In the genomic region with DNA sequence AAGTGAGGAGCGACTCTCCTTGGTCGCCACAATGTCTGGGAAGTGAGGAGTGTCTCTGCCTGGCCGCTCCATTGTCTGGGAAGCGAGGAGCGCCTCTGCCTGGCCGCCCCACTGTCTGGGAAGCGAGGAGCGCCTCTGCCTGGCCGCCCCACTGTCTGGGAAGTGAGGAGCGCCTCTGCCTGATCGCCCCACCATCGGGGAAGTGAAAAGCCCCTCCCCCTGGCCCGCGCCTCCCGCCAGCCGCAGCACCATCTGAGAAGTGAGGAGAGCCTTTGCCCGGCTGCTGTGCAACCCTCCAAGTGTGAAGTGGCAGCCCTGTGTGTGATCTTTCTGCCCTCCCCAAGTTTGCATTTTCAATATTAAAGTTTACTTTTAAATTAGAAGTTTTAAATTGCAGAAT, we compare ENCODE assay signal across 23 cellular contexts.
"Had no signal": no experiment of that assay in that cellular context is flagged by ENCODE, and none has a peak within 500 bp of the region (broad histone marks: within the 10 kb centered on the region; RNA-seq: fewer than 3 reads in every experiment).

No MANE protein-coding gene starts in this region.

- DNase-seq: KBM-7, MV-4-11, NCI-H1048, NCI-H1105, NCI-H1417, NCI-H1436 treated with DMSO at 0.1 percent for 48 hours, NCI-H1694, NCI-H187 treated with DMSO at 0.1 percent for 48 hours, NCI-H2029 treated with DMSO at 0.1 percent for 48 hours, NCI-H2171 treated with DMSO at 0.1 percent for 48 hours, NCI-H226, NCI-H446, NCI-H510A, NCI-H524 treated with DMSO at 0.1 percent for 48 hours, NCI-H69, NCI-H774, Right ventricle myocardium superior, RPMI8226, SIG-M5 had no signal

- H3K4me1 ChIP-seq: SJSA1 had no signal

- H3K27ac ChIP-seq: HL-60, SJSA1, SK-N-MC had no signal

- H3K36me3 ChIP-seq: SJSA1 had no signal

- H3K9me3 ChIP-seq: SJSA1 had no signal

- H3K27ac Mint-ChIP-seq: IgD-negative memory B cell had no signal

- H3K4me3 Mint-ChIP-seq: IgD-negative memory B cell had no signal

- H3K4me3 ChIP-seq: SJSA1, SK-N-MC had no signal

- H3K27me3 ChIP-seq: SJSA1 had no signal
